Comparison of ENCODE assay signal across 28 cellular contexts in genomic region chr14:87405563-87405962, GRCh38.
"Had no signal": no experiment of that assay in that cellular context is flagged by ENCODE, and none has a peak within 500 bp of the region (broad histone marks: within the 10 kb centered on the region; RNA-seq: fewer than 3 reads in every experiment).

No MANE protein-coding gene starts in this region.

- DNase-seq: hippocampal formation; kidney glomerular epithelial cell; left cardiac atrium; left lung; lower lobe of right lung; mammary epithelial cell; mesenchymal stem cell; naive thymus-derived CD8-positive, alpha-beta T cell; nephron progenitor cell; occipital lobe; retina; right cardiac atrium; stimulated activated CD4-positive, alpha-beta T cell treated with anti-CD3 and anti-CD28 coated beads, Interleukin-12 subunit alpha, Interleukin-12 subunit beta, amount 100 ng/mL, for 4 hours; stimulated activated CD4-positive, alpha-beta T cell treated with anti-CD3 and anti-CD28 coated beads, Interleukin-15, amount 100 ng/mL, for 24 hours; stimulated activated CD4-positive, alpha-beta T cell treated with anti-CD3 and anti-CD28 coated beads, Interleukin-2, amount 100 ng/mL, for 24 hours; stimulated activated CD4-positive, alpha-beta T cell treated with anti-CD3 and anti-CD28 coated beads, Interleukin-4, amount 100 ng/mL, for 1 hour; stimulated activated naive B cell treated with anti-CD40 and anti-IgM and Interleukin-4, amounts not matched to agents 10 μg/mL and 1 μg/mL and 100 μg/mL, for 72 hours; stimulated activated naive CD8-positive, alpha-beta T cell treated with anti-CD3 and anti-CD28 coated beads, Interleukin-15, Interleukin-2, amounts not matched to agents 100 U/mL and 50 U/mL, for 24 hours; stomach; tibial artery; trophoblast cell; upper lobe of right lung had no signal

- H3K4me1 ChIP-seq: left lung, lower lobe of right lung, neural progenitor cell, parathyroid adenoma, stomach, suprapubic skin, tibial artery, upper lobe of right lung had no signal

- H3K4me3 ChIP-seq: left lung, lower lobe of right lung, neural progenitor cell, skin epidermis, stomach, suprapubic skin, thoracic aorta, tibial artery, upper lobe of right lung had no signal

- H3K9me3 ChIP-seq: lower lobe of right lung, neutrophil, stomach, suprapubic skin, thoracic aorta, tibial artery, upper lobe of right lung had no signal

- H3K36me3 ChIP-seq: left lung, lower lobe of right lung, neural progenitor cell, neutrophil, stomach, suprapubic skin, thoracic aorta, tibial artery, upper lobe of right lung had no signal

- H3K27ac ChIP-seq: left lung, lower lobe of right lung, neural progenitor cell, neutrophil, parathyroid adenoma, skin epidermis, stomach, suprapubic skin, thoracic aorta, tibial artery, upper lobe of right lung had no signal

- H3K27me3 ChIP-seq: left lung, neural progenitor cell, neutrophil, stomach, suprapubic skin, tibial artery, upper lobe of right lung had no signal

- H3K4me2 ChIP-seq: neural progenitor cell had no signal

- H3K79me2 ChIP-seq: parathyroid adenoma had no signal

- H2AFZ ChIP-seq: neural progenitor cell, parathyroid adenoma had no signal

- H3K9ac ChIP-seq: neural progenitor cell, parathyroid adenoma had no signal
